ENCODE assay signal across 8 cellular contexts in the genomic region with DNA sequence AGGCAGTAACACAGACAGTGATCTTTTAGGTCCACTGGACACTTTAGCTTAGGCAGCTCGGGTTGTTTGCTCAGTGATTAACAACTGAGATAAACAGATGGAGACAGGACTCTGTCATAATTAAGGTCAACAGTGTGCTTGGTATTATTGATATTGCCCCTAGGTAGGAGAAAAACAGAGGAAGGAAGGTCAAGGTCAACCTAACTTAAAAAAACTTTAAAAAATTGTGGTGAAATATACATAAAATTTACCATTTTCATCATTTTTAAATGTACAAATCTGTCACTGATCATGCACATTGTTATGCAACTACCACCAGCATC. TPM values are rescaled to one million over a fixed set of nuclear protein-coding genes. Genes with fewer than 3 reads are reported as not detected.
DNase-seq lines count a peak whose midpoint lies in the region; ATAC-seq lines count a peak whose summit lies in the region.

No MANE protein-coding gene starts in this region.

- peaks cover 22% of the 10 kb centered on the region for H3K4me1 ChIP-seq in CD8-positive, alpha-beta memory T cell (ENCODE audit: insufficient read depth, low read length)
- H3K4me1 ChIP-seq in muscle layer of colon (ENCODE audit: insufficient read depth, low read length) = peaks cover 26% of the 10 kb centered on the region

- no peaks in the 10 kb centered on the region for H3K27me3 ChIP-seq in CD8-positive, alpha-beta memory T cell (ENCODE audit: insufficient read depth, low read length, poor library complexity, severe bottlenecking)
- H3K27me3 ChIP-seq in muscle layer of colon (ENCODE audit: control insufficient read depth in 1 of 2, insufficient read depth in 2 of 2, low read length in 2 of 2) = no peaks in the 10 kb centered on the region

- no peaks in the 10 kb centered on the region for H3K9me3 Mint-ChIP-seq in CD8-positive, alpha-beta memory T cell
- no peaks in the 10 kb centered on the region for H3K9me3 Mint-ChIP-seq in activated naive CD8-positive, alpha-beta T cell treated with anti-CD3 and anti-CD28 coated beads for 36 hours

- peaks cover 0 to 24% (median 0%) of the 10 kb centered on the region in 3 donors for H3K36me3 Mint-ChIP-seq in CD8-positive, alpha-beta memory T cell
- H3K36me3 Mint-ChIP-seq in activated naive CD8-positive, alpha-beta T cell treated with anti-CD3 and anti-CD28 coated beads for 36 hours = peaks cover 19% of the 10 kb centered on the region

- H3K27me3 Mint-ChIP-seq in CD8-positive, alpha-beta memory T cell = no peaks in the 10 kb centered on the region
- no peaks in the 10 kb centered on the region for H3K27me3 Mint-ChIP-seq in activated naive CD8-positive, alpha-beta T cell treated with anti-CD3 and anti-CD28 coated beads for 36 hours

- no peak overlapping the region for H3K4me3 ChIP-seq in CD8-positive, alpha-beta memory T cell (ENCODE audit: low read length)
- H3K4me3 ChIP-seq in muscle layer of colon (ENCODE audit: low read depth in 1 of 2, low read length in 2 of 2) = no peak overlapping the region

- peaks cover 27 to 47% (median 46%) of the 10 kb centered on the region in 3 donors for H3K4me1 Mint-ChIP-seq in CD8-positive, alpha-beta memory T cell
- peaks cover 13% of the 10 kb centered on the region for H3K4me1 Mint-ChIP-seq in activated naive CD8-positive, alpha-beta T cell treated with anti-CD3 and anti-CD28 coated beads for 36 hours

- peak overlapping the region; percentile 42 to 88 (median 72) for H3K27ac Mint-ChIP-seq in CD8-positive, alpha-beta memory T cell
- H3K27ac Mint-ChIP-seq in activated naive CD8-positive, alpha-beta T cell treated with anti-CD3 and anti-CD28 coated beads for 36 hours = peak overlapping the region; percentile 65

- H3K27ac ChIP-seq in CD8-positive, alpha-beta memory T cell (ENCODE audit: low read depth, low read length) = no peak overlapping the region
- peak overlapping the region; percentile 41 for H3K27ac ChIP-seq in muscle layer of colon (ENCODE audit: low read depth, low read length)

- H3K9me3 ChIP-seq in CD8-positive, alpha-beta memory T cell (ENCODE audit: low read length) = no peaks in the 10 kb centered on the region
- no peaks in the 10 kb centered on the region for H3K9me3 ChIP-seq in muscle layer of colon (ENCODE audit: low read length)

- no peaks in the 10 kb centered on the region for H3K36me3 ChIP-seq in CD8-positive, alpha-beta memory T cell (ENCODE audit: insufficient read depth, low read length)
- no peaks in the 10 kb centered on the region for H3K36me3 ChIP-seq in muscle layer of colon (ENCODE audit: insufficient read depth, low read length)

- CTCF ChIA-PET in CD8-positive, alpha-beta memory T cell (lab: Charles Lee) = no interaction called here

- H3K4me3 Mint-ChIP-seq in CD8-positive, alpha-beta memory T cell = peak overlapping the region in 3 of 7 donors; percentile 47 to 64 (median 61)
- H3K4me3 Mint-ChIP-seq in activated naive CD8-positive, alpha-beta T cell treated with anti-CD3 and anti-CD28 coated beads for 36 hours = no peak overlapping the region

- no peak for DNase-seq in CD8-positive, alpha-beta memory T cell
- DNase-seq in HuH-7.5 (ENCODE audit: low spot score) (peak; percentile 57), dedifferentiated amniotic fluid mesenchymal stem cell (ENCODE audit: extremely low spot score) (no peak), DMS114 treated with DMSO at 0.1 percent for 48 hours (lab: John Stamatoyannopoulos, UW; ENCODE audit: unreplicated experiment) (no peak), NCI-H187 (lab: John Stamatoyannopoulos, UW) (no peak)
- no peak for DNase-seq in activated naive CD8-positive, alpha-beta T cell treated with anti-CD3 and anti-CD28 coated beads for 36 hours

- no peak for ATAC-seq in HG03354 (IDR thresholded peaks at IDR 0.05; ENCODE audit: poor library complexity, severe bottlenecking, unreplicated experiment)

- POLR2A ChIA-PET in CD8-positive, alpha-beta memory T cell (lab: Charles Lee) = no interaction called here

- no peak overlapping the region for H3K9ac ChIP-seq in muscle layer of colon (ENCODE audit: low read length)

RNA-seq across cellular contexts. Expression of gene HSPA4, which starts 2.1 kb away (rescaled TPM):
- 100 to 1,000 TPM; 236 to 244 TPM for total RNA-seq in CD8-positive, alpha-beta memory T cell
- polyA plus RNA-seq in CD8-positive, alpha-beta memory T cell = 39.8 TPM
- total RNA-seq in activated naive CD8-positive, alpha-beta T cell treated with anti-CD3 and anti-CD28 coated beads for 36 hours = 100 to 1,000 TPM; 296 to 302 TPM

RNA-seq across cellular contexts. Expression of gene ZCCHC10, which starts 23.3 kb away (rescaled TPM):
- 10 to 100 TPM; 31.8 to 35.0 TPM for total RNA-seq in CD8-positive, alpha-beta memory T cell
- 40.0 TPM for polyA plus RNA-seq in CD8-positive, alpha-beta memory T cell
- total RNA-seq in activated naive CD8-positive, alpha-beta T cell treated with anti-CD3 and anti-CD28 coated beads for 36 hours = 10 to 100 TPM; 31.2 to 33.5 TPM
